Comparison of ENCODE assay signal across 24 cellular contexts in the genomic region with DNA sequence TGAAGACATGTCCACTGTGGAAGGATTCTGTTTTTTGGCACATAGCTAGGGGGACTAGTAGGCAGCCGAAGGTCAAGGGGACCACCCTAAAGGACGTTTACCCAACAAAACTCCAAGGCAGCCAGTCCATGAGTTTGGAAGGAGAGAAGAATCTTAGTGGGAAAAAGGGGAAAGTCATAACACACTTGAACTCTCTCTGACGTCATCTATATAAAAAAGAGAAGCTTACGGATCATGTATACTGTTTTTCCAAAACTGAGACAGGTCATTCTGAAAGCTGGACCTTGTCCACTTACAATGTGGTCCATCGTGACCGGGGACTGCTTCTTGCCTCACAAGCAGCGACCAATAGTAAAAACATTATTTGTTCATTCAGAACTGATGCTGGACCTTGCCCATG.
"Had no signal": no experiment of that assay in that cellular context is flagged by ENCODE, and none has a peak within 500 bp of the region (broad histone marks: within the 10 kb centered on the region; RNA-seq: fewer than 3 reads in every experiment).

No MANE protein-coding gene starts in this region.

- H3K4me3 Mint-ChIP-seq: activated CD8-positive, alpha-beta T cell treated with anti-CD3 and anti-CD28 coated beads for 36 hours; activated naive CD4-positive, alpha-beta T cell treated with anti-CD3 and anti-CD28 coated beads, Interleukin-2, amount 50 U/mL, for 24 hours; activated naive CD8-positive, alpha-beta T cell treated with anti-CD3 and anti-CD28 coated beads, Interleukin-2, amount 50 U/mL, for 24 hours; activated T-cell treated with anti-CD3 and anti-CD28 coated beads, Interleukin-2, amount 50 U/mL, for 72 hours; brain had no signal

- H3K27me3 Mint-ChIP-seq: activated CD8-positive, alpha-beta T cell treated with anti-CD3 and anti-CD28 coated beads for 36 hours; activated naive CD4-positive, alpha-beta T cell treated with anti-CD3 and anti-CD28 coated beads, Interleukin-2, amount 50 U/mL, for 24 hours; activated naive CD8-positive, alpha-beta T cell treated with anti-CD3 and anti-CD28 coated beads, Interleukin-2, amount 50 U/mL, for 24 hours; brain had no signal

- H3K27ac ChIP-seq: SJSA1 had no signal

- ATAC-seq: activated CD4-positive, CD25-positive, alpha-beta regulatory T cell treated with anti-CD3 and anti-CD28 coated beads, Interleukin-2, amount 50 U/mL, for 24 hours; activated CD8-positive, alpha-beta T cell treated with anti-CD3 and anti-CD28 coated beads for 36 hours; activated T-cell treated with anti-CD3 and anti-CD28 coated beads, Interleukin-2, amount 50 U/mL, for 72 hours; SK-N-SH treated with all-trans-retinoic acid at 6 μM for 48 hours had no signal

- DNase-seq: activated CD4-positive, alpha-beta T cell treated with anti-CD3 and anti-CD28 coated beads for 4 hours; activated CD8-positive, alpha-beta memory T cell treated with anti-CD3 and anti-CD28 coated beads, Interleukin-2, amount 50 U/mL, for 4 hours; activated gamma-delta T cell treated with Interleukin-2 at 50 U/mL for 16 hours; activated T-cell treated with anti-CD3 and anti-CD28 coated beads, Interleukin-2, amount 50 U/mL, for 72 hours; amniotic stem cell; MG63; NCI-H1105; NCI-H1436; NCI-H1694 treated with DMSO at 0.1 percent for 48 hours; NCI-H2029 treated with DMSO at 0.1 percent for 48 hours; NCI-H345; NCI-H510A; NCI-H526 treated with DMSO at 0.1 percent for 48 hours; NCI-H82; OCI-M1; SW 1271 had no signal

- H3K4me1 ChIP-seq: SJSA1 had no signal

- H3K9me3 Mint-ChIP-seq: activated CD8-positive, alpha-beta T cell treated with anti-CD3 and anti-CD28 coated beads for 36 hours; activated naive CD4-positive, alpha-beta T cell treated with anti-CD3 and anti-CD28 coated beads, Interleukin-2, amount 50 U/mL, for 24 hours; activated naive CD8-positive, alpha-beta T cell treated with anti-CD3 and anti-CD28 coated beads, Interleukin-2, amount 50 U/mL, for 24 hours; activated T-cell treated with anti-CD3 and anti-CD28 coated beads, Interleukin-2, amount 50 U/mL, for 72 hours; activated T-helper 2 cell treated with anti-CD3 and anti-CD28 coated beads, Interferon-gamma antibody, Interleukin-2, Interleukin-4, amounts not matched to agents 10 μg/mL and 5 μg/mL and 100 μg/mL, durations not matched to agents 14 hours and 24 hours and 36 hours; brain had no signal

- H3K36me3 Mint-ChIP-seq: brain had no signal

- H3K9me3 ChIP-seq: MG63, SJSA1 had no signal

- H3K4me1 Mint-ChIP-seq: activated naive CD4-positive, alpha-beta T cell treated with anti-CD3 and anti-CD28 coated beads, Interleukin-2, amount 50 U/mL, for 24 hours had no signal

- H3K36me3 ChIP-seq: MG63 had no signal

- H3K27me3 ChIP-seq: MG63, SJSA1 had no signal

- H3K4me3 ChIP-seq: MG63, SJSA1 had no signal

- H3K27ac Mint-ChIP-seq: activated CD8-positive, alpha-beta T cell treated with anti-CD3 and anti-CD28 coated beads for 36 hours; activated naive CD4-positive, alpha-beta T cell treated with anti-CD3 and anti-CD28 coated beads, Interleukin-2, amount 50 U/mL, for 24 hours; activated naive CD8-positive, alpha-beta T cell treated with anti-CD3 and anti-CD28 coated beads, Interleukin-2, amount 50 U/mL, for 24 hours; activated T-cell treated with anti-CD3 and anti-CD28 coated beads, Interleukin-2, amount 50 U/mL, for 72 hours; activated T-helper 2 cell treated with anti-CD3 and anti-CD28 coated beads, Interferon-gamma antibody, Interleukin-2, Interleukin-4, amounts not matched to agents 10 μg/mL and 5 μg/mL and 100 μg/mL, durations not matched to agents 14 hours and 24 hours and 36 hours; brain had no signal
